29 cellular contexts compared by ENCODE assay signal in the genomic region with DNA sequence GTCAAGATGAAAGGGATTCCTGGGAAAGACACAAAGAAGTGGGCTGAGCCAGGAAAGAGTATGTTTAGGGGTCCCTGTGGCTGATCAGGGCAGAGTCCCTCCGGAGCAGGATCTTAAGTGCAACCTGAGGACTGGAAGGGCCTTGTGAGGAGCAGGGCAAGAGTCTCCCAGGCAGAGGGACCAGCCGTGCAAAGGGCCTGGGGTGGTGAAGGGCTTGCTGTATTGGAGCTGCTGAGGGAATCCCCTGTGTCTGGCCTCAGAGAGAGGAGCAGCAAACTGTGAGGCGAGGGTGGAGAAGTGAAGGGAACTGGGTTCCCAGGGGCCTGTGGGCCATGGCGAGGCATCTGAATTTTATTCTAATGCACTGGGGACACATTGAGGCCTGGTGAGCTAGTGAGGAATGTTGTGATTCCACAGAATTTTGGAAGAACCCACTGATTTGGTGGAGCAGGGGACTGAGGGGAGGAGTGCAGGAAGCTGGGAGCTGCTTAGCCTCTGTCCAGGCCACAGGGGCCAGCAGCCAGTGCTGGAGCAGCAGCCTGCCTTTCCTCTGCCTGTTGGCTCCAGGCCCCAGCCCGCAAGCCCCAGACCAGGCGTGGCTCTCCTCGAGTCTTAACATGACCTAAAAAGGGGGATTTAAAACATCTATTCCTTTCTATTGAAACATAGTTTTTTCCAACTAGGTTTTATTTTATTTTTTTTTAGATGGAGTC.
DNase-seq lines count a peak whose midpoint lies in the region; ATAC-seq and TF ChIP-seq lines count a peak whose summit lies in the region.
"Had no signal": no experiment of that assay in that cellular context is flagged by ENCODE, and none has a peak within 500 bp of the region (broad histone marks: within the 10 kb centered on the region; RNA-seq: fewer than 3 reads in every experiment).

No MANE protein-coding gene starts in this region.

- DNase-seq in Right ventricle myocardium superior (peak; percentile 71), right atrium auricular region (ENCODE audit: low spot score) (no peak), heart right ventricle (peak; percentile 31 to 48), osteoblast (ENCODE audit: insufficient read length, low spot score, missing footprints) (peak; percentile 73), uterus (peak; percentile 24 to 62), NCI-H2107 treated with DMSO at 0.1 percent for 48 hours (lab: John Stamatoyannopoulos, UW; ENCODE audit: unreplicated experiment) (no peak), osteocyte (ENCODE audit: extremely low spot score, unreplicated experiment) (no peak)
- DNase-seq: activated CD4-positive, alpha-beta memory T cell treated with anti-CD3 and anti-CD28 coated beads for 36 hours; activated CD4-positive, CD25-positive, alpha-beta regulatory T cell treated with anti-CD3 and anti-CD28 coated beads, Interleukin-2, amount 50 U/mL, for 72 hours; activated CD8-positive, alpha-beta memory T cell treated with anti-CD3 and anti-CD28 coated beads, Interleukin-2, amount 50 U/mL, for 4 hours; activated naive CD4-positive, alpha-beta T cell treated with anti-CD3 and anti-CD28 coated beads, Interleukin-2, amount 50 U/mL, for 16 hours; CD4-positive, alpha-beta memory T cell; central memory CD4-positive, alpha-beta T cell; EL; glutamatergic neuron; mammary epithelial cell; NCI-H1105 treated with DMSO at 0.1 percent for 48 hours; NCI-H2029; NCI-H2227 treated with DMSO at 0.1 percent for 48 hours; NCI-H69; stimulated activated naive CD8-positive, alpha-beta T cell treated with anti-CD3 and anti-CD28 coated beads, Interleukin-15, Interleukin-2, amounts not matched to agents 100 U/mL and 50 U/mL, for 24 hours had no signal

- H3K27ac Mint-ChIP-seq in osteocyte (ENCODE audit: unreplicated experiment): no peak overlapping the region
- H3K27ac Mint-ChIP-seq: activated CD4-positive, alpha-beta memory T cell treated with anti-CD3 and anti-CD28 coated beads for 36 hours; activated T-helper 1 cell treated with anti-CD3 and anti-CD28 coated beads, Interleukin-12 subunit alpha, Interleukin-12 subunit beta, Interleukin-2, Interleukin-4 antibody, amounts not matched to agents 30 ng/mL and 10 ng/mL and 1 ng/mL, durations not matched to agents 14 hours and 24 hours and 36 hours; CD4-positive, alpha-beta memory T cell; dendritic cell treated with granulocyte-macrophage colony-stimulating factor and Interleukin-4, amounts not matched to agents 40 ng/mL and 50 ng/mL, for 4 days; progenitor cell of endocrine pancreas; T-helper 1 cell treated with Interleukin-12 subunit alpha and Interleukin-12 subunit beta and Interleukin-4 antibody, amounts not matched to agents 30 μg/mL and 1 μg/mL, for 36 hours had no signal

- no peaks in the 10 kb centered on the region for H3K36me3 Mint-ChIP-seq in osteocyte (ENCODE audit: unreplicated experiment)
- H3K36me3 Mint-ChIP-seq: activated CD4-positive, alpha-beta memory T cell treated with anti-CD3 and anti-CD28 coated beads for 36 hours; CD4-positive, alpha-beta memory T cell had no signal

- H3K27ac ChIP-seq in right atrium auricular region (no peak overlapping the region), heart right ventricle (peak overlapping the region in 2 of 10 donors; percentile 5 to 27), osteoblast (ENCODE audit: low read depth, low read length) (peak overlapping the region; percentile 59), uterus (no peak overlapping the region)
- H3K27ac ChIP-seq: ascending aorta had no signal

- H3K4me1 Mint-ChIP-seq in osteocyte (ENCODE audit: unreplicated experiment): peaks cover 7% of the 10 kb centered on the region
- H3K4me1 Mint-ChIP-seq: CD4-positive, alpha-beta memory T cell had no signal

- H4K20me1 ChIP-seq in osteoblast (ENCODE audit: insufficient read depth, low read length): no peaks in the 10 kb centered on the region

- H3K4me1 ChIP-seq in right atrium auricular region (peaks cover 0 to 3% of the 10 kb centered on the region in 2 donors), heart right ventricle (peaks cover 0 to 13% (median 8%) of the 10 kb centered on the region in 9 donors), osteoblast (ENCODE audit: insufficient read depth, low read length) (peaks cover 16% of the 10 kb centered on the region), uterus (no peaks in the 10 kb centered on the region)
- H3K4me1 ChIP-seq: ascending aorta had no signal

- H3K27me3 ChIP-seq in right atrium auricular region: no peaks in the 10 kb centered on the region
- H3K27me3 ChIP-seq in heart right ventricle: no peaks in the 10 kb centered on the region
- H3K27me3 ChIP-seq in osteoblast (ENCODE audit: insufficient read depth, low read length): no peaks in the 10 kb centered on the region
- H3K27me3 ChIP-seq in uterus: no peaks in the 10 kb centered on the region
- H3K27me3 ChIP-seq: ascending aorta had no signal

- intact Hi-C loops in Right ventricle myocardium superior (cut with DNase I) (no loop called here), heart right ventricle (cut with DNase I) (loop anchor here in 1 of 10 donors (10.0 kb wide), 1 partner anchor 65 kb away; no protein-coding TSS in a partner anchor), uterus (cut with DNase I; ENCODE audit: low total_unique reads) (no loop called here)

- no peak for TF ChIP-seq POLR2A in uterus (IDR thresholded peaks at IDR 0.05)

- H3K79me2 ChIP-seq in osteoblast (ENCODE audit: insufficient read depth, low read length): no peaks in the 10 kb centered on the region

- H3K4me3 ChIP-seq in right atrium auricular region (no peak overlapping the region), heart right ventricle (no peak overlapping the region), osteoblast (ENCODE audit: insufficient read depth, low read length) (no peak overlapping the region), uterus (no peak overlapping the region)
- H3K4me3 ChIP-seq: ascending aorta, K562 had no signal

- H3K9me3 ChIP-seq in right atrium auricular region (no peaks in the 10 kb centered on the region), heart right ventricle (no peaks in the 10 kb centered on the region), osteoblast (ENCODE audit: low read depth, low read length) (no peaks in the 10 kb centered on the region), uterus (no peaks in the 10 kb centered on the region)
- H3K9me3 ChIP-seq: ascending aorta had no signal

- no peaks in the 10 kb centered on the region for H3K27me3 Mint-ChIP-seq in osteocyte (ENCODE audit: unreplicated experiment)
- H3K27me3 Mint-ChIP-seq: activated CD4-positive, alpha-beta memory T cell treated with anti-CD3 and anti-CD28 coated beads for 36 hours; CD4-positive, alpha-beta memory T cell; dendritic cell treated with granulocyte-macrophage colony-stimulating factor and Interleukin-4, amounts not matched to agents 40 ng/mL and 50 ng/mL, for 4 days; progenitor cell of endocrine pancreas had no signal

- 71 to 72% methylated on average over 7 of the region's 7 CpGs for WGBS in heart right ventricle, 2 donors

- ATAC-seq in Right ventricle myocardium superior (ENCODE audit: poor library complexity) (peak; percentile 70), heart right ventricle (peak; percentile 50 to 94 (median 92)), HG03039 (IDR thresholded peaks at IDR 0.05; ENCODE audit: unreplicated experiment) (no peak)
- ATAC-seq: K562; stimulated activated naive CD8-positive, alpha-beta T cell treated with anti-CD3 and anti-CD28 coated beads, Interleukin-15, Interleukin-2, amounts not matched to agents 100 U/mL and 50 U/mL, for 24 hours had no signal

- no peak overlapping the region for H3K4me2 ChIP-seq in osteoblast (ENCODE audit: insufficient read depth, low read length)

- H3K4me3 Mint-ChIP-seq in osteocyte (ENCODE audit: unreplicated experiment): no peak overlapping the region
- H3K4me3 Mint-ChIP-seq: activated CD4-positive, alpha-beta memory T cell treated with anti-CD3 and anti-CD28 coated beads for 36 hours; activated T-helper 1 cell treated with anti-CD3 and anti-CD28 coated beads, Interleukin-12 subunit alpha, Interleukin-12 subunit beta, Interleukin-2, Interleukin-4 antibody, amounts not matched to agents 30 ng/mL and 10 ng/mL and 1 ng/mL, durations not matched to agents 14 hours and 24 hours and 36 hours; CD4-positive, alpha-beta memory T cell; dendritic cell treated with granulocyte-macrophage colony-stimulating factor and Interleukin-4, amounts not matched to agents 40 ng/mL and 50 ng/mL, for 4 days; neural crest cell; T-helper 1 cell treated with Interleukin-12 subunit alpha and Interleukin-12 subunit beta and Interleukin-4 antibody, amounts not matched to agents 30 μg/mL and 1 μg/mL, for 36 hours had no signal

- H2AFZ ChIP-seq in osteoblast (ENCODE audit: low read length): peak overlapping the region; percentile 44

- no peaks in the 10 kb centered on the region for H3K9me3 Mint-ChIP-seq in osteocyte (ENCODE audit: unreplicated experiment)
- H3K9me3 Mint-ChIP-seq: activated CD4-positive, alpha-beta memory T cell treated with anti-CD3 and anti-CD28 coated beads for 36 hours; activated T-helper 1 cell treated with anti-CD3 and anti-CD28 coated beads, Interleukin-12 subunit alpha, Interleukin-12 subunit beta, Interleukin-2, Interleukin-4 antibody, amounts not matched to agents 30 ng/mL and 10 ng/mL and 1 ng/mL, durations not matched to agents 14 hours and 24 hours and 36 hours; dendritic cell treated with granulocyte-macrophage colony-stimulating factor and Interleukin-4, amounts not matched to agents 40 ng/mL and 50 ng/mL, for 4 days; neural crest cell; T-helper 1 cell treated with Interleukin-12 subunit alpha and Interleukin-12 subunit beta and Interleukin-4 antibody, amounts not matched to agents 30 μg/mL and 1 μg/mL, for 36 hours had no signal

- no peaks in the 10 kb centered on the region for H3K36me3 ChIP-seq in right atrium auricular region
- no peaks in the 10 kb centered on the region for H3K36me3 ChIP-seq in heart right ventricle
- no peaks in the 10 kb centered on the region for H3K36me3 ChIP-seq in osteoblast (ENCODE audit: insufficient read depth, low read length)
- H3K36me3 ChIP-seq in uterus: no peaks in the 10 kb centered on the region
- H3K36me3 ChIP-seq: ascending aorta had no signal

- TF ChIP-seq CTCF in right atrium auricular region (IDR thresholded peaks at IDR 0.05): no peak
- TF ChIP-seq CTCF in heart right ventricle (IDR thresholded peaks at IDR 0.05): no peak
- TF ChIP-seq CTCF in osteoblast (IDR thresholded peaks at IDR 0.05; ENCODE audit: extremely low read depth, low read depth, low read length): no peak
- TF ChIP-seq CTCF in uterus (IDR thresholded peaks at IDR 0.05): no peak
- TF ChIP-seq CTCF in osteocyte (IDR thresholded peaks at IDR 0.05): no peak

Comparison
In these comparisons a context has a peak if more than half of its experiments do, and no peak if none do; other contexts are left out.
1. DNase-seq: peak in Right ventricle myocardium superior (single experiment), heart right ventricle (2 of 2), osteoblast (single experiment) and uterus (2 of 2); none in right atrium auricular region (single experiment), NCI-H2107 treated with DMSO at 0.1 percent for 48 hours (single experiment) and osteocyte (single experiment).